ENCODE assay signal across 8 cellular contexts in the genomic region with DNA sequence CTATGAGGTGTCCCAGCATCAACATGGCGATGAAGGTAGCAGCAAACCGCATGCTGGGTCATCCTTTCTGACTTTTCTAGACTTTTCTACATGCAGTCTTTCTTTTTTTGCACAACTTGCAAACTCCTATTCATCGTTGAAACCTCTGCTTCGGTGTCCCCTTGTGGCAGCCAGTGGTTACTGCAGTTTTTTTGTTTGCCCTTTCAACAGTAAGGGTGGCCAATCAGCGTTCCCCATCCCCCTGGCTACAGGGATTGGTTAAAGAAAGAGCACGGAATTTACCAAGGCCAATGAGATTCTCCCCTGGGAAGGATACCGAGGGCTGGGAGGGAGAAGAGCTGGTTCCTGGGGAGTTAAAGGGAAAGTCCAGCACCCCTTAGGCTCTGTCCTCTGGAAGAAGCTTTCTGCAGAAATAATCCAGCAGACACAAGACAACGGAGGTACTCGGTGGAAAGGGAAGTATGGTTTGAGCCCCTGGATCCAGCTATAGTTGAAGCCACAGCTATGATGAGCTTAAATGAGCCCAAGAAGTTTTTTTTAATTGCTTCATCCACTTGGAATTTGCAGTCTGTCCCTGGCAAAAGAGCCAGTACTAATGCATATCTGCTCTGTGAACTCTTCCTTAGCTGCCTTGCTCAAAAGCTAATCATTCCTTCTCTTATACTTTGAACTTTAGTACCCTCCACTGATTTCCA. TPM values are rescaled to one million over a fixed set of nuclear protein-coding genes. Genes with fewer than 3 reads are reported as not detected.
DNase-seq lines count a peak whose midpoint lies in the region; ATAC-seq and TF ChIP-seq lines count a peak whose summit lies in the region.

No MANE protein-coding gene starts in this region.

- TF ChIP-seq CTCF in AG04450 (IDR thresholded peaks at IDR 0.05; ENCODE audit: low read depth, low read length) (peak; percentile 96), activated B cell treated with CpG ODN at 0.5 μM for 24 hours (IDR thresholded peaks at IDR 0.05) (peak; percentile 53)

- no peaks in the 10 kb centered on the region for H3K9me3 ChIP-seq in AG04450 (ENCODE audit: control insufficient read depth, insufficient read depth, low read length)

- intact Hi-C loops in activated B cell treated with CpG ODN at 0.5 μM for 24 hours (cut with micrococcal nuclease): loop anchor here (1.0 to 2.0 kb wide), 4 partner anchors 49 to 212 kb away; no protein-coding TSS in a partner anchor

- POLR2A ChIA-PET in AG04450 (lab: Yijun Ruan, JAX): interaction anchor here (0.8 to 1.7 kb wide), 6 partner anchors 24 to 53 kb away, joined by 3 to 109 read pairs (median 4); a partner anchor contains a TSS
- POLR2A ChIA-PET in activated B cell treated with CpG ODN at 0.5 μM for 24 hours (lab: Charles Lee): interaction anchor here (0.5 to 21.9 kb wide), 13 partner anchors 9 to 1102 kb away, joined by 3 to 857 read pairs (median 5); a partner anchor contains a TSS

- ATAC-seq in GM18867 (IDR thresholded peaks at IDR 0.05; ENCODE audit: unreplicated experiment) (peak; percentile 83), HG03280 (IDR thresholded peaks at IDR 0.05; ENCODE audit: unreplicated experiment) (peak; percentile 93), activated B cell treated with CpG ODN at 0.5 μM for 24 hours (ENCODE audit: low read depth) (peak; percentile 98)

- H3K4me1 Mint-ChIP-seq in activated B cell treated with CpG ODN at 0.5 μM for 24 hours: peaks cover 14% of the 10 kb centered on the region

- H3K27me3 Mint-ChIP-seq in activated B cell treated with CpG ODN at 0.5 μM for 24 hours: peaks cover 8% of the 10 kb centered on the region

- H3K4me3 Mint-ChIP-seq in activated B cell treated with CpG ODN at 0.5 μM for 24 hours: peak overlapping the region; percentile 56

- peak overlapping the region; percentile 77 for H3K27ac ChIP-seq in AG04450 (ENCODE audit: low read depth, low read length)

- no peaks in the 10 kb centered on the region for H3K9me3 Mint-ChIP-seq in activated B cell treated with CpG ODN at 0.5 μM for 24 hours

- peak overlapping the region; percentile 20 for H3K27ac Mint-ChIP-seq in activated B cell treated with CpG ODN at 0.5 μM for 24 hours

- CTCF ChIA-PET in AG04450 (lab: Charles Lee) (interaction anchor here (0.6 to 4.7 kb wide), 43 partner anchors 8 to 217 kb away, joined by 3 to 122 read pairs (median 5); a partner anchor contains a TSS), activated B cell treated with CpG ODN at 0.5 μM for 24 hours (lab: Charles Lee) (interaction anchor here (0.7 to 10.0 kb wide), 16 partner anchors 10 to 458 kb away, joined by 3 to 238 read pairs (median 6); a partner anchor contains a TSS)

- peak overlapping the region; percentile 55 for H3K4me3 ChIP-seq in AG04450 (ENCODE audit: low read depth, low read length)

- H3K27me3 ChIP-seq in AG04450 (ENCODE audit: control insufficient read depth, insufficient read depth, low read length): no peaks in the 10 kb centered on the region

- no peaks in the 10 kb centered on the region for H3K36me3 Mint-ChIP-seq in activated B cell treated with CpG ODN at 0.5 μM for 24 hours (ENCODE audit: low read depth)

- DNase-seq in AG04450 (ENCODE audit: low read depth, low spot score) (peak; percentile 95), NCI-H226 (peak; percentile 96), activated B cell treated with CpG ODN at 0.5 μM for 24 hours (peak; percentile 56), cerebellar nuclear complex (lab: John Stamatoyannopoulos, UW) (peak; percentile 81 to 96), islet precursor cell (peak; percentile 98)
- peak; percentile 55 to 77 for DNase-seq in stimulated activated CD4-positive, alpha-beta T cell treated with anti-CD3 and anti-CD28 coated beads, Interleukin-15, amount 100 ng/mL, for 1 hour (ENCODE audit: low read depth in 1 of 2, low spot score in 1 of 2)

RNA-seq across cellular contexts. Expression of a gene that starts 5.6 kb away (rescaled TPM):
- 58.6 and 69.3 TPM in 2 replicates for polyA plus RNA-seq in AG04450 (2011; rRNA removed)
- 22.1 and 25.7 TPM in 2 replicates for polyA minus RNA-seq in AG04450 (2011; rRNA and poly(A)+ RNA removed)
- 59.2 and 70.3 TPM in 2 replicates for total RNA-seq in activated B cell treated with CpG ODN at 0.5 μM for 24 hours

RNA-seq across cellular contexts. Expression of a gene that starts 11.9 kb away (rescaled TPM):
- polyA plus RNA-seq in AG04450 (2011; rRNA removed): 22.0 and 29.1 TPM in 2 replicates
- 78.8 and 120 TPM in 2 replicates for polyA minus RNA-seq in AG04450 (2011; rRNA and poly(A)+ RNA removed)
- total RNA-seq in activated B cell treated with CpG ODN at 0.5 μM for 24 hours: 5.6 and 6.9 TPM in 2 replicates

RNA-seq across cellular contexts. Expression of a gene that starts 47.1 kb away (rescaled TPM):
- polyA plus RNA-seq in AG04450 (2011; rRNA removed): 48.6 and 67.8 TPM in 2 replicates
- polyA minus RNA-seq in AG04450 (2011; rRNA and poly(A)+ RNA removed): 30.6 and 31.7 TPM in 2 replicates
- total RNA-seq in activated B cell treated with CpG ODN at 0.5 μM for 24 hours: 206 and 225 TPM in 2 replicates

RNA-seq across cellular contexts. Expression of a gene that starts 54.2 kb away (rescaled TPM):
- polyA plus RNA-seq in AG04450 (2011; rRNA removed): 0.45 and 0.53 TPM in 2 replicates
- 1.5 and 1.6 TPM in 2 replicates for polyA minus RNA-seq in AG04450 (2011; rRNA and poly(A)+ RNA removed)
- 15.6 and 17.8 TPM in 2 replicates for total RNA-seq in activated B cell treated with CpG ODN at 0.5 μM for 24 hours

RNA-seq across cellular contexts. Expression of a gene that starts 57.5 kb away (rescaled TPM):
- 25.0 and 35.9 TPM in 2 replicates for polyA plus RNA-seq in AG04450 (2011; rRNA removed)
- 9.5 and 14.5 TPM in 2 replicates for polyA minus RNA-seq in AG04450 (2011; rRNA and poly(A)+ RNA removed)
- not detected in 2 replicates for total RNA-seq in activated B cell treated with CpG ODN at 0.5 μM for 24 hours

Comparison
In these comparisons a context has a peak if more than half of its experiments do, and no peak if none do; other contexts are left out.
1. Peak in every context shown above with its lines: DNase-seq, ATAC-seq, H3K4me3 ChIP-seq and H3K27ac ChIP-seq.